Comparison of ENCODE assay signal across 8 cellular contexts in genomic region chr10:102394801-102395676, GRCh38. TPM values are rescaled to one million over a fixed set of nuclear protein-coding genes. Genes with fewer than 3 reads are reported as not detected.
DNase-seq lines count a peak whose midpoint lies in the region; TF ChIP-seq lines count a peak whose summit lies in the region.

No MANE protein-coding gene starts in this region.

- TF ChIP-seq POLR2A in GM19099 (IDR thresholded peaks at IDR 0.05; ENCODE audit: extremely low read depth, insufficient read length, low read depth): peak; percentile 68

- no peaks in the 10 kb centered on the region for H3K9me3 Mint-ChIP-seq in nephron

- peak overlapping the region; percentile 85 for H3K4me3 ChIP-seq in fibroblast of the aortic adventitia (ENCODE audit: low read depth, low read length)

- H3K27ac Mint-ChIP-seq in nephron: peak overlapping the region; percentile 15 to 95 (median 67)

- peak; percentile 95 for DNase-seq in AG20443 (ENCODE audit: low spot score)
- peak; percentile 48 for DNase-seq in HS-5 (ENCODE audit: low read depth)
- peak; percentile 86 for DNase-seq in RPMI8226
- DNase-seq in activated effector memory CD4-positive, alpha-beta T cell treated with Interleukin-2 at 50 U/mL for 16 hours: peak; percentile 84
- DNase-seq in fibroblast of the aortic adventitia (ENCODE audit: low read depth): peak; percentile 47
- DNase-seq in stimulated activated naive CD4-positive, alpha-beta T cell (lab: John Stamatoyannopoulos, UW): peak; percentile 83 to 93 (median 90)

- H3K4me1 Mint-ChIP-seq in nephron: peaks cover 15% of the 10 kb centered on the region

- no peaks in the 10 kb centered on the region for H3K36me3 Mint-ChIP-seq in nephron (ENCODE audit: low read depth)

- H3K27me3 Mint-ChIP-seq in nephron (ENCODE audit: low read depth): peaks cover 19% of the 10 kb centered on the region

- peak overlapping the region; percentile 79 to 91 (median 91) for H3K4me3 Mint-ChIP-seq in nephron

- no peak for TF ChIP-seq CTCF in fibroblast of the aortic adventitia (IDR thresholded peaks at IDR 0.05; ENCODE audit: insufficient read depth, low read length)
- no peak for TF ChIP-seq CTCF in nephron (IDR thresholded peaks at IDR 0.05; ENCODE audit: unreplicated experiment in 3 of 3)

RNA-seq across cellular contexts. Expression of gene NFKB2, which starts 0.5 kb away (rescaled TPM):
- 9.0 and 16.2 TPM in 2 replicates for total RNA-seq in fibroblast of the aortic adventitia (ENCODE audit: low replicate concordance)

RNA-seq across cellular contexts. Expression of gene PSD, which starts 23.5 kb away (rescaled TPM):
- total RNA-seq in fibroblast of the aortic adventitia (ENCODE audit: low replicate concordance): 0.18 and 1.3 TPM in 2 replicates

RNA-seq across cellular contexts. Expression of gene FBXL15, which starts 25.6 kb away (rescaled TPM):
- 5.2 and 39.6 TPM in 2 replicates for total RNA-seq in fibroblast of the aortic adventitia (ENCODE audit: low replicate concordance)

RNA-seq across cellular contexts. Expression of gene CUEDC2, which starts 37.3 kb away (rescaled TPM):
- 40.9 and 61.4 TPM in 2 replicates for total RNA-seq in fibroblast of the aortic adventitia (ENCODE audit: low replicate concordance)

RNA-seq across cellular contexts. Expression of gene C10orf95, which starts 56.3 kb away (rescaled TPM):
- not detected in 2 replicates for total RNA-seq in fibroblast of the aortic adventitia (ENCODE audit: low replicate concordance)

Comparison
In these comparisons a context has a peak if more than half of its experiments do, and no peak if none do; other contexts are left out.
1. Peak in every context shown above with its lines: DNase-seq and H3K4me3 ChIP-seq.